In the genomic region with DNA sequence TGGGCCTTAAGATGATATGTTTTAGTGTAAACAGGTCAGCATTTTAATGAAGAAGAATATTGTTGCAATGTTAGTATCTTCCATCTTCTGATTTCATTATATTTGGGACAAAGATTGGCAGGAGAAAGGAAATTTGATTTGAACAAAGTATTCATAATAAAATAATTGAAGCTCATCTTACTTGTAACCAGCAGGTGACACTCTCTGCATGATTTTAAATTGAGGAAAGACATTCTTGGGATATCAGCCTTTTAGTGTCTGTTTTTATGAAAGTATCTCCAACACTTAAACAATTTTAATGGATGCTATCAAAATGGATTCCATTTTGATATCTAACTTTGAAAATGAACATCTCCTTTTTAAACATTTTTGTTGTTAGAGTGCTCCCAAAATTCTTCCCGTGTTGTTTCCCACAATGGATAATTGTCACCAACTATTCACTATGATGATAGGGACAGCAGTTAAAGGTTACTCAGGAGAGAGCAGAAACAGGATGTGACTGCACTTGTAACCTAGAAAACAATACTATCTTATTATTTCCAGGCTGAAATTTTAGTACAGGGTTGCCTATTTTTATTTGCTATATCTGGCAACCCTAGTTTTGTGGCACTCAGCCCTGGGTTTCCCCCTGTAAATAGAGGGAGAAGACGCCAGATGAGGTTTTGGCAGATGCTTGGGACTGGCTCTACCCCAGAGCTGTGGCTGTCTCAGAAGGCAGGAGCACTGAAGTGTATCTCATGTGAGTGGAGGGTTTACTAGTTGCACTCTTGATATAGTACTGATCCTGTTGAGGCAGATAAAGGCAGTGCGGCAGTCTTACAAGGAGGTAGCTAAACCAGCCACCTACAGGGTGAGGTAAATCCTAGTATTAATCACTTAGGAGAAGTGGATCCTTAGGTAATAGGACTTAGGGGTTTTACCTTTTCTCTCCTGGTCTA, we compare ENCODE assay signal across 1 cellular context.
TF ChIP-seq lines count a peak whose summit lies in the region.

No MANE protein-coding gene starts in this region.

TF ChIP-seq in GM23338, 12 proteins besides CTCF, POLR2A, EP300 and RAD21 (continued from another document):
- TF ChIP-seq, protein P1, sequence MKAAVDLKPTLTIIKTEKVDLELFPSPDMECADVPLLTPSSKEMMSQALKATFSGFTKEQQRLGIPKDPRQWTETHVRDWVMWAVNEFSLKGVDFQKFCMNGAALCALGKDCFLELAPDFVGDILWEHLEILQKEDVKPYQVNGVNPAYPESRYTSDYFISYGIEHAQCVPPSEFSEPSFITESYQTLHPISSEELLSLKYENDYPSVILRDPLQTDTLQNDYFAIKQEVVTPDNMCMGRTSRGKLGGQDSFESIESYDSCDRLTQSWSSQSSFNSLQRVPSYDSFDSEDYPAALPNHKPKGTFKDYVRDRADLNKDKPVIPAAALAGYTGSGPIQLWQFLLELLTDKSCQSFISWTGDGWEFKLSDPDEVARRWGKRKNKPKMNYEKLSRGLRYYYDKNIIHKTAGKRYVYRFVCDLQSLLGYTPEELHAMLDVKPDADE (IDR thresholded peaks at IDR 0.05): no peak
- TF ChIP-seq ZNF331 (CRISPR knock-in tag; IDR thresholded peaks at IDR 0.05; ENCODE audit: low read depth): no peak
- TF ChIP-seq JUNB (IDR thresholded peaks at IDR 0.05; ENCODE audit: unreplicated experiment): no peak
- TF ChIP-seq ZNF114 (CRISPR knock-in tag; IDR thresholded peaks at IDR 0.05): no peak
- no peak for TF ChIP-seq POLR2AphosphoS5 (IDR thresholded peaks at IDR 0.05; ENCODE audit: low read depth)
- TF ChIP-seq EZH2phosphoT487 (IDR thresholded peaks at IDR 0.05; ENCODE audit: unreplicated experiment): no peak
